2 cellular contexts compared by ENCODE assay signal in the genomic region with DNA sequence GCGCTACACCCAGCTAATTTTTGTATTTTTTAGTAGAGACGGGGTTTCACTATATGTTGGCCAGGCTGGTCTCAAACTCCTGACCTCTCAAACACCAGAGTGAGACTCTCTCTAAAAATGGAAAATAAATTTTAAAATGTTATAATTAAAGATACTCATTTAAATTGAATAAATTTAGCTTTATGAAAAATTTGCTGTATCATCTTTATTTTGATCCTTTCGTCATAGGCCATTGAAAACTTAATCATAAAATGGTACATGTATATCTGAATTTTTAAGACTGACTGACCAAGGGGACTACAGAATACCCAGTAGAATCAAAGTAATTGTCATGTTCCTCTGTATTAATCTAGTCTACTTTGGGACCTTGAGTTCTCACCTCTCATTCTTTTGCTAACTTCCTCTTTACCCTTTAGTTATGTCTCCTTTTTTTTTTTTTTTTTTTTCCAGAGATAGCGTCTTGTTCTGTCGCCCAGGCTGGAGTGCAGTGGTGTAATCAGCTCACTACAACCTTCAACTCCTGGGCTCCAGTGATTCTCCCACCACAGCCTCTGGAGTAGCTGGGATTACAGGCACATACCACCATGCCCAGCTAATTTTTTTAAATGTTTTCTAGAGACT.
TF ChIP-seq lines count a peak whose summit lies in the region.

No MANE protein-coding gene starts in this region.

TF ChIP-seq in GM12878, 131 proteins besides CTCF, POLR2A, EP300 and RAD21:
- TF ChIP-seq TARDBP (IDR thresholded peaks at IDR 0.05; ENCODE audit: borderline replicate concordance) (no peak), ATF7 (IDR thresholded peaks at IDR 0.05; ENCODE audit: low read depth) (no peak), ZNF384 (IDR thresholded peaks at IDR 0.05; ENCODE audit: borderline replicate concordance, low read depth, low read length) (peak; percentile 47; the same call in 1 of the 2 replicates)

TF ChIP-seq in SK-N-SH treated with all-trans-retinoic acid at 6 μM for 48 hours, 23 proteins besides CTCF, POLR2A, EP300 and RAD21:
- no peak for TF ChIP-seq ZFP3 (CRISPR knock-in tag; IDR thresholded peaks at IDR 0.05)
- TF ChIP-seq TOX (CRISPR knock-in tag; IDR thresholded peaks at IDR 0.05; ENCODE audit: borderline replicate concordance) = no peak
- TF ChIP-seq, protein P1, sequence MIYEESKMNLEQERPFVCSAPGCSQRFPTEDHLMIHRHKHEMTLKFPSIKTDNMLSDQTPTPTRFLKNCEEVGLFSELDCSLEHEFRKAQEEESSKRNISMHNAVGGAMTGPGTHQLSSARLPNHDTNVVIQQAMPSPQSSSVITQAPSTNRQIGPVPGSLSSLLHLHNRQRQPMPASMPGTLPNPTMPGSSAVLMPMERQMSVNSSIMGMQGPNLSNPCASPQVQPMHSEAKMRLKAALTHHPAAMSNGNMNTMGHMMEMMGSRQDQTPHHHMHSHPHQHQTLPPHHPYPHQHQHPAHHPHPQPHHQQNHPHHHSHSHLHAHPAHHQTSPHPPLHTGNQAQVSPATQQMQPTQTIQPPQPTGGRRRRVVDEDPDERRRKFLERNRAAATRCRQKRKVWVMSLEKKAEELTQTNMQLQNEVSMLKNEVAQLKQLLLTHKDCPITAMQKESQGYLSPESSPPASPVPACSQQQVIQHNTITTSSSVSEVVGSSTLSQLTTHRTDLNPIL (CRISPR knock-in tag; IDR thresholded peaks at IDR 0.05; ENCODE audit: low read depth) = no peak
- TF ChIP-seq, protein P2, sequence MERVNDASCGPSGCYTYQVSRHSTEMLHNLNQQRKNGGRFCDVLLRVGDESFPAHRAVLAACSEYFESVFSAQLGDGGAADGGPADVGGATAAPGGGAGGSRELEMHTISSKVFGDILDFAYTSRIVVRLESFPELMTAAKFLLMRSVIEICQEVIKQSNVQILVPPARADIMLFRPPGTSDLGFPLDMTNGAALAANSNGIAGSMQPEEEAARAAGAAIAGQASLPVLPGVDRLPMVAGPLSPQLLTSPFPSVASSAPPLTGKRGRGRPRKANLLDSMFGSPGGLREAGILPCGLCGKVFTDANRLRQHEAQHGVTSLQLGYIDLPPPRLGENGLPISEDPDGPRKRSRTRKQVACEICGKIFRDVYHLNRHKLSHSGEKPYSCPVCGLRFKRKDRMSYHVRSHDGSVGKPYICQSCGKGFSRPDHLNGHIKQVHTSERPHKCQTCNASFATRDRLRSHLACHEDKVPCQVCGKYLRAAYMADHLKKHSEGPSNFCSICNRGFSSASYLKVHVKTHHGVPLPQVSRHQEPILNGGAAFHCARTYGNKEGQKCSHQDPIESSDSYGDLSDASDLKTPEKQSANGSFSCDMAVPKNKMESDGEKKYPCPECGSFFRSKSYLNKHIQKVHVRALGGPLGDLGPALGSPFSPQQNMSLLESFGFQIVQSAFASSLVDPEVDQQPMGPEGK (CRISPR knock-in tag; IDR thresholded peaks at IDR 0.05; ENCODE audit: borderline replicate concordance) = no peak
- TF ChIP-seq GLIS3 (CRISPR knock-in tag; IDR thresholded peaks at IDR 0.05) = no peak
- TF ChIP-seq ISL1 (CRISPR knock-in tag; IDR thresholded peaks at IDR 0.05) = no peak
- no peak for TF ChIP-seq ZNF8 (CRISPR knock-in tag; IDR thresholded peaks at IDR 0.05)
- no peak for TF ChIP-seq ZNF70 (CRISPR knock-in tag; IDR thresholded peaks at IDR 0.05)
